1 cellular context compared by ENCODE assay signal in genomic region chr18:9710037-9710436, GRCh38.
TF ChIP-seq lines count a peak whose summit lies in the region.

No MANE protein-coding gene starts in this region.

TF ChIP-seq in WTC11, 78 proteins besides CTCF, POLR2A, EP300 and RAD21 (continued from another document):
- TF ChIP-seq ZNF512 (CRISPR knock-in tag; IDR thresholded peaks at IDR 0.05; ENCODE audit: borderline replicate concordance): no peak
- no peak for TF ChIP-seq JUN (CRISPR knock-in tag; IDR thresholded peaks at IDR 0.05)
- TF ChIP-seq ATF2 (CRISPR knock-in tag; IDR thresholded peaks at IDR 0.05; ENCODE audit: borderline replicate concordance, low read depth): no peak
TF ChIP-seq in WTC11: peak in this region for 0.
